11 cellular contexts compared by ENCODE assay signal in the genomic region with DNA sequence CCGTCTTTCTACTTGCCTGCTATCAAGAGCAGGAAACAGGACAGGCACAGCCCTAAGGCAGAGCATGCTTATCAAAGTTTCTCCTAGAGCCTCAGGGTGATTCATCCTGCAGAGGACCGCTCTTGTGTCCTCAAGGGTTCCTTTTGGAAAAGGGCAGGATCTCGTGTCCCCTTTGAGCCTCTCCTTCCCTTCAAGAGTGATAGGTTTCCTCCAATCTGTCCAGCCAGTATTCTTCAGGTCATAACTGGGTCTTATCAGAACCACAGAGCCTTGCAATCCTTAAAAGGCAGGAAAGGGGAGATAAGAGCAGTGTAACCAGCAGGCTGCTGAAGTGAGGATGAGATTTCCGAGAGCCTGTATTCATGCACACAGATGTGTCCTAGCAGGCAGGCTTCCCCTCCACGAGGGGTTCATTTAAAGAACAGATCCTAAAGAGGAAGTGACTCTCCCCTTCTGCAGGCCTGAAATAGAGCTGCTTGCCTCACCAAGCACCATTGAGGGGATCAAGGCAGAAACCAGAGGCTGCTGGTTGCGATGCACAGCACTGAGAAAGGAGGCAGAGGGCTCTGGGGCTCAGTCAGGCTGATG.
A peak's percentile ranks its signal among the peaks of the same experiment; 100 is the strongest.
DNase-seq lines count a peak whose midpoint lies in the region; ATAC-seq and TF ChIP-seq lines count a peak whose summit lies in the region.
"Had no signal": no experiment of that assay in that cellular context is flagged by ENCODE, and none has a peak within 500 bp of the region (broad histone marks: within the 10 kb centered on the region; RNA-seq: fewer than 3 reads in every experiment).

No MANE protein-coding gene starts in this region.

- H3K27me3 Mint-ChIP-seq in endothelial cell (ENCODE audit: unreplicated experiment) (peaks cover 3% of the 10 kb centered on the region), naive B cell (no peaks in the 10 kb centered on the region)

- H3K27me3 ChIP-seq in BE2C, result no peaks in the 10 kb centered on the region

- H3K4me1 ChIP-seq in BE2C, result peaks cover 5% of the 10 kb centered on the region

- TF ChIP-seq CTCF in BE2C (IDR thresholded peaks at IDR 0.05; ENCODE audit: low read depth, low read length) (no peak), endothelial cell (IDR thresholded peaks at IDR 0.05; ENCODE audit: unreplicated experiment) (no peak)

- ATAC-seq in naive B cell (ENCODE audit: low read depth in 2 of 2) (peak; percentile 27 to 66), HG02885 (IDR thresholded peaks at IDR 0.05; ENCODE audit: poor library complexity, unreplicated experiment) (no peak)

- peak overlapping the region; percentile 31 for H3K4me3 ChIP-seq in BE2C (ENCODE audit: low read depth, low read length)
- H3K4me3 ChIP-seq: HAP-1 had no signal

- H3K4me1 Mint-ChIP-seq in endothelial cell (ENCODE audit: unreplicated experiment) (peaks cover 49% of the 10 kb centered on the region), naive B cell (peaks cover 4 to 8% (median 5%) of the 10 kb centered on the region in 3 donors)

- H3K4me3 Mint-ChIP-seq in endothelial cell (ENCODE audit: unreplicated experiment) (no peak overlapping the region), naive B cell (no peak overlapping the region)

- H3K36me3 ChIP-seq in BE2C, result peaks cover 5% of the 10 kb centered on the region
- H3K36me3 ChIP-seq: HAP-1 had no signal

- DNase-seq in BE2C (peak; percentile 72), NOMO-1 treated with DMSO at 0.1 percent for 48 hours (lab: John Stamatoyannopoulos, UW; ENCODE audit: unreplicated experiment) (peak; percentile 87), endothelial cell (ENCODE audit: low spot score) (peak; percentile 18), naive B cell (no peak), NCI-H524 treated with DMSO at 0.1 percent for 48 hours (lab: John Stamatoyannopoulos, UW) (no peak), GM19240 (ENCODE audit: insufficient read length, low spot score) (no peak)
- no peak for DNase-seq in activated T-cell treated with anti-CD3 and anti-CD28 coated beads, Interleukin-2, amount 50 U/mL, for 1 hour
- DNase-seq: activated CD4-positive, alpha-beta T cell treated with anti-CD3 and anti-CD28 coated beads, Interleukin-2, amount 50 U/mL, for 48 hours; cerebellar nuclear complex had no signal

- H3K9me3 Mint-ChIP-seq in endothelial cell (ENCODE audit: unreplicated experiment) (no peaks in the 10 kb centered on the region), naive B cell (peaks cover 0 to 14% (median 8%) of the 10 kb centered on the region in 7 donors)

- H3K27ac Mint-ChIP-seq in endothelial cell (ENCODE audit: unreplicated experiment), result peak overlapping the region; percentile 74
- peak overlapping the region in 2 of 6 donors; percentile 3 to 30 for H3K27ac Mint-ChIP-seq in naive B cell

- H3K36me3 Mint-ChIP-seq in endothelial cell (ENCODE audit: low read depth, unreplicated experiment) (peaks cover 12% of the 10 kb centered on the region), naive B cell (peaks cover 0 to 6% of the 10 kb centered on the region in 2 donors)

- H3K9me3 ChIP-seq in BE2C, result 0 out of 2 replicates have a peak, but pooled peaks cover 3% of the 10 kb centered on the region
- H3K9me3 ChIP-seq: HAP-1 had no signal

Comparison
In these comparisons a context has a peak if more than half of its experiments do, and no peak if none do; other contexts are left out.
1. DNase-seq: peak in BE2C (single experiment), NOMO-1 treated with DMSO at 0.1 percent for 48 hours (single experiment) and endothelial cell (single experiment); none in naive B cell (single experiment), NCI-H524 treated with DMSO at 0.1 percent for 48 hours (single experiment), activated T-cell treated with anti-CD3 and anti-CD28 coated beads, Interleukin-2, amount 50 U/mL, for 1 hour (single experiment) and GM19240 (single experiment).